ENCODE assay signal across 8 cellular contexts in the genomic region with DNA sequence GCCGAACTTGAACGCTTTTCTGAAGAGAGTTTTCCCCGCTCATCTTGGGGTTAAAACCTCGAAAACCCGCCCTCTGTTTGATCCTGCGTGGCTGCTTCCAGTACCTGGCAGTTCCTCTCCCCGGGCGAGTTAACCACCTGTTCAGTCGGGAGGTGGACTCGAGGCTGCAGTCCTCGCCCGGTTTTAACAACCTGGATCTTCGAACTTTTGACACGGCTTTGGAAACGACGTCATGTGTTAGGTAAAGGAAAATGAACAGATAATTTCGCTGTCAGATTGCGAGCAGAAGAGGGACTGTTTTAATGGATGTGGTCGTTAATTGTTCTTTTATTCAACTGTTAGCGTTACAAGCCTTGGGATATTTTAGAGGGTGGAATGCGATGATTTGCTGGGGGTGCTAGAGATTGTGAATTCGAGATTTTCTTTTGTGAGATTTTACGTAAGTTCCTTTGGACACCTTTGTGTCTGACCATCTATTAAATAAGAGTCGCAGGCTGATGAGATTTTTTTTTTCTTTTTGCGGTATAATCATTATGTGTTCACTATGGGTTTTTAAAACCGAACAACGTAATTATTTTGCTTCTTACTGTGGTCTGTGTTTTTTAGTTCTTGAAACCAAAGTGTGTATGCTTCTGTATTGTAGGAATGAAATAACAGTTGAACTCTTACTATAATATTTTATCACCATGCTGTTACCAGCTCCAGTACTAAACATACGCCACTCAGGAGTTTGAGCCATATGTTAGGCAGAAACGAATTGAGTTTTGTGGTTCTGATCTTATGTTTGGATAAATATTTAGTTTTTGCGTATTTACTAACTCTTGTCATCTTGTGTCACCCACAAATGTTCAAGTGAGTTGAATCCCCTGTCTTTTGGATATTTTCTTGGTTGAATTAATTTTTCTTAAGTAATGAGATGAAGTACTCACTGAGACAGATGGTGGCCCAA. TPM values are rescaled to one million over a fixed set of nuclear protein-coding genes. Genes with fewer than 3 reads are reported as not detected.
DNase-seq lines count a peak whose midpoint lies in the region; ATAC-seq, FAIRE-seq and TF ChIP-seq lines count a peak whose summit lies in the region.

No MANE protein-coding gene starts in this region.

- POLR2A ChIA-PET in activated CD4-positive, alpha-beta memory T cell treated with anti-CD3 and anti-CD28 coated beads, Interleukin-2, amount 10 ng/mL, durations not matched to agents 7 days and 5 days (lab: Charles Lee) = interaction anchor here (0.7 to 2.8 kb wide), 28 partner anchors 9 to 940 kb away, joined by 3 to 31 read pairs (median 4); a partner anchor contains a TSS

- intact Hi-C loops in pancreas (cut with DNase I) = no loop called here

- peaks cover 0 to 21% (median 6%) of the 10 kb centered on the region in 7 donors for H3K9me3 Mint-ChIP-seq in CD4-positive, CD25-positive, alpha-beta regulatory T cell
- peaks cover 28% of the 10 kb centered on the region for H3K9me3 Mint-ChIP-seq in activated CD4-positive, alpha-beta memory T cell treated with anti-CD3 and anti-CD28 coated beads, Interleukin-2, amount 10 ng/mL, durations not matched to agents 7 days and 5 days

- peak overlapping the region; percentile 98 for H3K27ac ChIP-seq in CD4-positive, CD25-positive, alpha-beta regulatory T cell (ENCODE audit: insufficient read depth, low read length, poor library complexity, severe bottlenecking)
- peak overlapping the region; percentile 77 to 99 (median 98) for H3K27ac ChIP-seq in pancreas

- FAIRE-seq in pancreas (lab: Jason Lieb, UNC) = peak; percentile 47

- peak overlapping the region; percentile 99 for H3K4me3 ChIP-seq in CD4-positive, CD25-positive, alpha-beta regulatory T cell (ENCODE audit: low read depth, low read length)
- H3K4me3 ChIP-seq in Jurkat, Clone E6-1 (ENCODE audit: low read length) = peak overlapping the region; percentile 59
- H3K4me3 ChIP-seq in pancreas = peak overlapping the region; percentile 50 to 84 (median 82)

- no peaks in the 10 kb centered on the region for H3K27me3 Mint-ChIP-seq in CD4-positive, CD25-positive, alpha-beta regulatory T cell
- no peaks in the 10 kb centered on the region for H3K27me3 Mint-ChIP-seq in activated CD4-positive, alpha-beta memory T cell treated with anti-CD3 and anti-CD28 coated beads, Interleukin-2, amount 10 ng/mL, durations not matched to agents 7 days and 5 days

- peak in 2 of 3 donors; percentile 18 to 32 for DNase-seq in CD4-positive, CD25-positive, alpha-beta regulatory T cell
- peak; percentile 61 for DNase-seq in Jurkat, Clone E6-1 (ENCODE audit: low read depth, low spot score)
- no peak for DNase-seq in activated CD4-positive, alpha-beta memory T cell treated with anti-CD3 and anti-CD28 coated beads, Interleukin-2, amount 10 ng/mL, durations not matched to agents 7 days and 5 days
- DNase-seq in foreskin melanocyte (peak; percentile 50), pancreas (peak in 1 of 6 donors; percentile 89)
- no peak for DNase-seq in NK-92 treated with Interleukin-12 subunit alpha and Interleukin-12 subunit beta, amount 100 ng/mL, for 24 hours (lab: John Stamatoyannopoulos, UW)

- H3K4me1 ChIP-seq in CD4-positive, CD25-positive, alpha-beta regulatory T cell (ENCODE audit: control insufficient read depth, insufficient read depth, low read length, poor library complexity, severe bottlenecking) = peaks cover 46% of the 10 kb centered on the region
- H3K4me1 ChIP-seq in pancreas = peaks cover 0 to 28% (median 16%) of the 10 kb centered on the region in 3 donors

- TF ChIP-seq CTCF in pancreas (IDR thresholded peaks at IDR 0.05) = no peak

- H3K4me1 Mint-ChIP-seq in CD4-positive, CD25-positive, alpha-beta regulatory T cell = peaks cover 20 to 61% (median 42%) of the 10 kb centered on the region in 4 donors
- H3K4me1 Mint-ChIP-seq in activated CD4-positive, alpha-beta memory T cell treated with anti-CD3 and anti-CD28 coated beads, Interleukin-2, amount 10 ng/mL, durations not matched to agents 7 days and 5 days = peaks cover 43% of the 10 kb centered on the region

- 1% methylated on average over 29 to 30 of the region's 30 CpGs for WGBS in pancreas, 2 donors

- no peak for ATAC-seq in CD4-positive, CD25-positive, alpha-beta regulatory T cell (ENCODE audit: low read depth in 2 of 2)
- ATAC-seq in GM19043 (IDR thresholded peaks at IDR 0.05; ENCODE audit: low read depth, unreplicated experiment) (peak; percentile 4), pancreas (peak; percentile 72 to 79 (median 76)), GM21360 (IDR thresholded peaks at IDR 0.05; ENCODE audit: unreplicated experiment) (no peak)

- H3K4me3 Mint-ChIP-seq in CD4-positive, CD25-positive, alpha-beta regulatory T cell = peak overlapping the region; percentile 95 to 98 (median 96)
- H3K4me3 Mint-ChIP-seq in activated CD4-positive, alpha-beta memory T cell treated with anti-CD3 and anti-CD28 coated beads, Interleukin-2, amount 10 ng/mL, durations not matched to agents 7 days and 5 days = peak overlapping the region; percentile 94

- H3K27me3 ChIP-seq in CD4-positive, CD25-positive, alpha-beta regulatory T cell (ENCODE audit: control insufficient read depth, insufficient read depth, low read length) = no peaks in the 10 kb centered on the region
- H3K27me3 ChIP-seq in pancreas = no peaks in the 10 kb centered on the region

- H3K27ac Mint-ChIP-seq in CD4-positive, CD25-positive, alpha-beta regulatory T cell = peak overlapping the region; percentile 96 to 97 (median 96)
- peak overlapping the region; percentile 100 for H3K27ac Mint-ChIP-seq in activated CD4-positive, alpha-beta memory T cell treated with anti-CD3 and anti-CD28 coated beads, Interleukin-2, amount 10 ng/mL, durations not matched to agents 7 days and 5 days

- H3K36me3 Mint-ChIP-seq in CD4-positive, CD25-positive, alpha-beta regulatory T cell = peaks cover 11% of the 10 kb centered on the region
- peaks cover 47% of the 10 kb centered on the region for H3K36me3 Mint-ChIP-seq in activated CD4-positive, alpha-beta memory T cell treated with anti-CD3 and anti-CD28 coated beads, Interleukin-2, amount 10 ng/mL, durations not matched to agents 7 days and 5 days (ENCODE audit: low read depth)

- H3K9me3 ChIP-seq in CD4-positive, CD25-positive, alpha-beta regulatory T cell (ENCODE audit: control insufficient read depth in 2 of 2, low read length in 2 of 2) = peaks cover 16 to 19% of the 10 kb centered on the region in 2 experiments
- H3K9me3 ChIP-seq in pancreas = no peaks in the 10 kb centered on the region

- no peaks in the 10 kb centered on the region for H3K36me3 ChIP-seq in CD4-positive, CD25-positive, alpha-beta regulatory T cell (ENCODE audit: control insufficient read depth, insufficient read depth, low read length)
- no peaks in the 10 kb centered on the region for H3K36me3 ChIP-seq in pancreas

- CTCF ChIA-PET in activated CD4-positive, alpha-beta memory T cell treated with anti-CD3 and anti-CD28 coated beads, Interleukin-2, amount 10 ng/mL, durations not matched to agents 7 days and 5 days (lab: Charles Lee) = interaction anchor here (1.6 to 2.7 kb wide), 2 partner anchors 133 to 207 kb away, joined by 4 to 11 read pairs; no protein-coding TSS in a partner anchor

RNA-seq across cellular contexts. Expression of a gene that starts 1.2 kb away (rescaled TPM):
- 41.1 TPM for total RNA-seq in CD4-positive, CD25-positive, alpha-beta regulatory T cell
- 10 to 100 TPM in 3 of 4 donors, 1 to 10 TPM in 1; 9.7 to 10.8 (median 10.4) TPM for polyA plus RNA-seq in CD4-positive, CD25-positive, alpha-beta regulatory T cell
- 7.7 TPM for polyA plus RNA-seq in Jurkat, Clone E6-1 (2012; ENCODE audit: insufficient read depth, insufficient read length)
- 10 to 100 TPM; 27.0 to 27.8 TPM for total RNA-seq in activated CD4-positive, alpha-beta memory T cell treated with anti-CD3 and anti-CD28 coated beads, Interleukin-2, amount 10 ng/mL, durations not matched to agents 7 days and 5 days
- 10 to 100 TPM; 42.3 to 65.5 (median 49.5) TPM for total RNA-seq in pancreas
- 10 to 100 TPM; 22.4 to 33.2 TPM for polyA plus RNA-seq in pancreas

Comparison
In these comparisons a context has a peak if more than half of its experiments do, and no peak if none do; other contexts are left out.
1. ATAC-seq: peak in GM19043 (single experiment) and pancreas (4 of 4); none in CD4-positive, CD25-positive, alpha-beta regulatory T cell (0 of 2) and GM21360 (single experiment).
2. DNase-seq: peak in CD4-positive, CD25-positive, alpha-beta regulatory T cell (2 of 3), Jurkat, Clone E6-1 (single experiment) and foreskin melanocyte (single experiment); none in activated CD4-positive, alpha-beta memory T cell treated with anti-CD3 and anti-CD28 coated beads, Interleukin-2, amount 10 ng/mL, durations not matched to agents 7 days and 5 days (single experiment) and NK-92 treated with Interleukin-12 subunit alpha and Interleukin-12 subunit beta, amount 100 ng/mL, for 24 hours (single experiment).
3. Peak in every context shown above with its lines, with median percentiles within 50 percentile points of each other: H3K4me3 ChIP-seq.